8 cellular contexts compared by ENCODE assay signal in the genomic region with DNA sequence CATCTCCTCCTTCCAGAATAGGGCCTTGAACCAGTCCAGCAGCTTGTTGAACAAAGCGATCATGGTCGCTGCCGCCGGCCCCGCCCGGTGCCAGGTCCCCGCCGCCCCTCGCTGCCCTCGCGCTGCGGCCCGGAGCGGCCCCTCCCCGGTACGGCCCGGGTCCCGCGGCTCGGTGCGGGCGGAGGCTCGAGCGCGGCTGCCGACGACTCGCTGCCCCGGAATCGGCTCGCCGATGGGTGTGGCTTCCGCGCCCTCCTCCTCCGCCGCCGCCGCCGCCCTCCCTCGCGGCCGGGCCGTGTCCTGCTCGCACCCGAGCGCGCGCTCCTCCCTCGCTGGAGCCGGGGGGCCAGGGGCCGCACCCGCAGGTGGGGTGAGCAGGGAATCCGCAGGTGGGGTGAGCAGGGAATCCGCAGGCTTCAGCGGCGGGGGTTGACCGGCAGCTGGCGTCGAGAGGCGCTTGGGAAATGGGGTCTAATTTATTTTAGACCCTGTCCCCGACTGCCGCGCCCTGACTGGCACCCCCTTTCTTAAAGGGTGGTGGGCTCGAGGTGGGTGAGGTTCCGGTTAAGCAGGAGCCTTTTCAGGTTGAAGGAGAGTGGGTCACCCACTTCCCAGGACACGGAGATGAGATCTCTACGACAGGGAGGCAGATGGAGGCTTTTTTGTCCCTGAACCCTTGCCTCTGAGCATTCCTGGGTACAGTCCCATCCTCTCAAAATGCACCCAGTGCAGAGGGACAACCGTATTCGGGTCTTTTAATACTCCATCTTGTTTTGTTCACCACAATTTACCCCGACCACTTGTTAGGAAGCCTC. TPM values are rescaled to one million over a fixed set of nuclear protein-coding genes. Genes with fewer than 3 reads are reported as not detected.
DNase-seq lines count a peak whose midpoint lies in the region; ATAC-seq, FAIRE-seq and TF ChIP-seq lines count a peak whose summit lies in the region.

A gene (minus strand): TSS at position 228 of the 815 bp plus-strand sequence. CDS start 165 bp downstream, at position 63.

- no peak; the same call in none of the 2 replicates for TF ChIP-seq POLR2A in GM12892 (IDR thresholded peaks at IDR 0.05; ENCODE audit: low read depth, low read length)

- H3K36me3 Mint-ChIP-seq in chondrocyte (ENCODE audit: low read depth), result peaks cover 1% of the 10 kb centered on the region

- peaks cover 37% of the 10 kb centered on the region for H3K4me1 Mint-ChIP-seq in chondrocyte (ENCODE audit: low read depth)

- H3K27ac Mint-ChIP-seq in chondrocyte (ENCODE audit: unreplicated experiment), result peak within 1 kb of the TSS; percentile 90

- peak; percentile 66 to 72 for ATAC-seq in activated CD4-positive, CD25-positive, alpha-beta regulatory T cell treated with anti-CD3 and anti-CD28 coated beads, Interleukin-2, amount 50 U/mL, for 24 hours
- no peak for ATAC-seq in GM18520 (IDR thresholded peaks at IDR 0.05; ENCODE audit: unreplicated experiment)

- peak within 1 kb of the TSS; percentile 94 for H3K4me3 Mint-ChIP-seq in chondrocyte (ENCODE audit: unreplicated experiment)

- DNase-seq in GM12892 (ENCODE audit: insufficient read length), result peak; percentile 87
- peak; percentile 85 for DNase-seq in HEK293T (ENCODE audit: extremely low spot score)
- peak; percentile 54 for DNase-seq in NCI-H1105 (lab: John Stamatoyannopoulos, UW)
- DNase-seq in chondrocyte (ENCODE audit: low spot score), result no peak
- DNase-seq in kidney epithelial cell (ENCODE audit: low read depth), result no peak
- DNase-seq in stimulated activated CD4-positive, alpha-beta T cell treated with anti-CD3 and anti-CD28 coated beads, Interleukin-15, amount 100 ng/mL, for 1 hour (ENCODE audit: low read depth in 1 of 2, low spot score in 1 of 2), result peak; percentile 41 to 62

- FAIRE-seq in GM12892 (lab: Jason Lieb, UNC), result peak; percentile 70

- H3K27me3 ChIP-seq in kidney epithelial cell (ENCODE audit: control insufficient read depth, insufficient read depth, low read length), result no peaks in the 10 kb centered on the region

- H3K9me3 Mint-ChIP-seq in chondrocyte (ENCODE audit: low read depth), result no peaks in the 10 kb centered on the region

- TF ChIP-seq CTCF in chondrocyte (IDR thresholded peaks at IDR 0.05) (peak; percentile 13), kidney epithelial cell (IDR thresholded peaks at IDR 0.05; ENCODE audit: insufficient read depth, low read length, poor library complexity, severe bottlenecking) (no peak)

- peaks cover 1% of the 10 kb centered on the region for H3K36me3 ChIP-seq in kidney epithelial cell (ENCODE audit: control insufficient read depth, insufficient read depth, low read length)

- no peaks in the 10 kb centered on the region for H3K27me3 Mint-ChIP-seq in chondrocyte (ENCODE audit: low read depth)

- H3K4me3 ChIP-seq in kidney epithelial cell (ENCODE audit: low read depth, low read length), result peak within 1 kb of the TSS; percentile 96

- CTCF ChIA-PET in HEK293T (lab: Yijun Ruan, JAX), result interaction anchor here (1.0 to 1.1 kb wide), 2 partner anchors 10 to 42 kb away, joined by 3 to 6 read pairs; no protein-coding TSS in a partner anchor

- POLR2A ChIA-PET in HEK293T (lab: Yijun Ruan, JAX), result interaction anchor here (2.5 to 3.4 kb wide), 2 partner anchors 9 to 10 kb away, joined by 9 to 14 read pairs; no protein-coding TSS in a partner anchor

TF ChIP-seq in HEK293T, 16 proteins besides CTCF, POLR2A, EP300 and RAD21:
- TF ChIP-seq ELF4 (IDR thresholded peaks at IDR 0.05), result no peak
- no peak for TF ChIP-seq SP1 (IDR thresholded peaks at IDR 0.05)
- no peak for TF ChIP-seq NFRKB (IDR thresholded peaks at IDR 0.05)
- no peak; the same call in 1 of the 2 replicates for TF ChIP-seq L3MBTL2 (conservative IDR thresholded peaks at IDR 0.05)
- TF ChIP-seq FOXA1 (IDR thresholded peaks at IDR 0.05), result no peak
- no peak for TF ChIP-seq CTBP1 (IDR thresholded peaks at IDR 0.05; ENCODE audit: borderline replicate concordance)
- TF ChIP-seq ZNF384 (IDR thresholded peaks at IDR 0.05), result no peak
- no peak for TF ChIP-seq SUZ12 (IDR thresholded peaks at IDR 0.05)
- no peak for TF ChIP-seq FOXK2 (IDR thresholded peaks at IDR 0.05)
- no peak for TF ChIP-seq LEF1 (IDR thresholded peaks at IDR 0.05; ENCODE audit: borderline replicate concordance)
- TF ChIP-seq TARDBP (IDR thresholded peaks at IDR 0.05), result no peak
- no peak for TF ChIP-seq FOXM1 (IDR thresholded peaks at IDR 0.05; ENCODE audit: borderline replicate concordance)
- TF ChIP-seq ARNT (IDR thresholded peaks at IDR 0.05), result no peak
- TF ChIP-seq, protein P1, sequence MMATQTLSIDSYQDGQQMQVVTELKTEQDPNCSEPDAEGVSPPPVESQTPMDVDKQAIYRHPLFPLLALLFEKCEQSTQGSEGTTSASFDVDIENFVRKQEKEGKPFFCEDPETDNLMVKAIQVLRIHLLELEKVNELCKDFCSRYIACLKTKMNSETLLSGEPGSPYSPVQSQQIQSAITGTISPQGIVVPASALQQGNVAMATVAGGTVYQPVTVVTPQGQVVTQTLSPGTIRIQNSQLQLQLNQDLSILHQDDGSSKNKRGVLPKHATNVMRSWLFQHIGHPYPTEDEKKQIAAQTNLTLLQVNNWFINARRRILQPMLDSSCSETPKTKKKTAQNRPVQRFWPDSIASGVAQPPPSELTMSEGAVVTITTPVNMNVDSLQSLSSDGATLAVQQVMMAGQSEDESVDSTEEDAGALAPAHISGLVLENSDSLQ (IDR thresholded peaks at IDR 0.05), result no peak
- no peak for TF ChIP-seq HDGF (IDR thresholded peaks at IDR 0.05; ENCODE audit: borderline replicate concordance)

RNA-seq across cellular contexts. Expression of the gene that starts here (rescaled TPM):
- polyA plus RNA-seq in GM12892 (2012; ENCODE audit: missing spikeins), result 12.4 TPM
- total RNA-seq in chondrocyte, result 73.9 to 95.1 TPM (median 95.1 TPM) in 3 replicates
- 57.8 and 59.7 TPM in 2 replicates for total RNA-seq in kidney epithelial cell

Comparison
In these comparisons a context has a peak if more than half of its experiments do, and no peak if none do; other contexts are left out.
1. DNase-seq: peak in GM12892 (single experiment), HEK293T (single experiment), NCI-H1105 (single experiment) and stimulated activated CD4-positive, alpha-beta T cell treated with anti-CD3 and anti-CD28 coated beads, Interleukin-15, amount 100 ng/mL, for 1 hour (2 of 2); none in chondrocyte (single experiment) and kidney epithelial cell (single experiment).